Comparison of ENCODE assay signal across 8 cellular contexts in genomic region chr12:71780207-71780822, GRCh38. TPM values are rescaled to one million over a fixed set of nuclear protein-coding genes. Genes with fewer than 3 reads are reported as not detected.
DNase-seq lines count a peak whose midpoint lies in the region; ATAC-seq and TF ChIP-seq lines count a peak whose summit lies in the region.

No MANE protein-coding gene starts in this region.

- no peaks in the 10 kb centered on the region for H3K27me3 ChIP-seq in effector memory CD4-positive, alpha-beta T cell (replicated peaks; ENCODE audit: control insufficient read depth, insufficient read depth, low read length, poor library complexity, severe bottlenecking)
- no peaks in the 10 kb centered on the region for H3K27me3 ChIP-seq in upper lobe of left lung

- no peak overlapping the region for H3K4me3 ChIP-seq in NB4 (ENCODE audit: low read depth, low read length)
- H3K4me3 ChIP-seq in effector memory CD4-positive, alpha-beta T cell (ENCODE audit: insufficient read depth, low read depth, low read length, poor library complexity, severe bottlenecking), result no peak overlapping the region
- no peak overlapping the region for H3K4me3 ChIP-seq in mucosa of descending colon
- H3K4me3 ChIP-seq in upper lobe of left lung, result no peak overlapping the region

- H3K9me3 ChIP-seq in effector memory CD4-positive, alpha-beta T cell (ENCODE audit: control insufficient read depth, low read length), result no peaks in the 10 kb centered on the region
- H3K9me3 ChIP-seq in mucosa of descending colon (no peaks in the 10 kb centered on the region), upper lobe of left lung (no peaks in the 10 kb centered on the region)

- WGBS in upper lobe of left lung, 2 donors, result 11 to 25% methylated on average over 3 of the region's 3 CpGs

- no peak overlapping the region for H3K27ac ChIP-seq in effector memory CD4-positive, alpha-beta T cell (ENCODE audit: insufficient read depth, low read length, poor library complexity, severe bottlenecking)
- H3K27ac ChIP-seq in upper lobe of left lung, result peak overlapping the region in 2 of 4 donors; percentile 28 to 33

- H3K4me1 ChIP-seq in effector memory CD4-positive, alpha-beta T cell (ENCODE audit: control insufficient read depth, insufficient read depth, low read length, poor library complexity, severe bottlenecking), result no peaks in the 10 kb centered on the region
- H3K4me1 ChIP-seq in mucosa of descending colon (ENCODE audit: low read depth) (no peaks in the 10 kb centered on the region), upper lobe of left lung (peaks cover 0 to 8% (median 2%) of the 10 kb centered on the region in 4 donors)

- TF ChIP-seq EP300 in upper lobe of left lung (IDR thresholded peaks at IDR 0.05), result no peak

- TF ChIP-seq CTCF in NB4 (IDR thresholded peaks at IDR 0.05; ENCODE audit: low read depth, low read length) (peak; percentile 71), mucosa of descending colon (IDR thresholded peaks at IDR 0.05) (peak; percentile 51), upper lobe of left lung (IDR thresholded peaks at IDR 0.05) (peak in 5 of 6 experiments; percentile 42 to 72 (median 68))

- H3K36me3 ChIP-seq in effector memory CD4-positive, alpha-beta T cell (ENCODE audit: control insufficient read depth, insufficient read depth, low read length), result peaks cover 22% of the 10 kb centered on the region
- H3K36me3 ChIP-seq in mucosa of descending colon (ENCODE audit: low read depth) (no peaks in the 10 kb centered on the region), upper lobe of left lung (peaks cover 0 to 41% (median 4%) of the 10 kb centered on the region in 4 donors)

- DNase-seq in EH (ENCODE audit: low read depth), result peak; percentile 54
- DNase-seq in NB4 (ENCODE audit: low read depth), result peak; percentile 63
- DNase-seq in activated CD4-positive, alpha-beta T cell treated with anti-CD3 and anti-CD28 coated beads for 1 hour, result peak; percentile 16
- peak in 2 of 3 donors; percentile 6 to 10 for DNase-seq in effector memory CD4-positive, alpha-beta T cell
- DNase-seq in mucosa of descending colon, result peak in 2 of 3 donors; percentile 32 to 73
- no peak for DNase-seq in upper lobe of left lung
- no peak for DNase-seq in GM19238 (ENCODE audit: insufficient read length, low spot score)

- intact Hi-C loops in mucosa of descending colon (cut with DNase I, micrococcal nuclease), result loop anchor here in 1 of 2 donors (10.0 kb wide), 1 partner anchor 64 kb away; no protein-coding TSS in a partner anchor

- ATAC-seq in GM21447 (IDR thresholded peaks at IDR 0.05; ENCODE audit: unreplicated experiment) (peak; percentile 65), mucosa of descending colon (peak; percentile 68), upper lobe of left lung (ENCODE audit: low FRiP score in 2 of 2) (peak in 1 of 2 donors; percentile 57)

- TF ChIP-seq POLR2A in NB4 (IDR thresholded peaks at IDR 0.05; ENCODE audit: extremely low read depth, insufficient read length) (no peak), upper lobe of left lung (IDR thresholded peaks at IDR 0.05) (no peak)

RNA-seq across cellular contexts. Expression of gene RAB21, which starts 25.7 kb away (rescaled TPM):
- 10 to 100 TPM; 61.6 to 97.3 (median 63.6) TPM for total RNA-seq in mucosa of descending colon
- 10 to 100 TPM in 5 of 6 donors, 1 to 10 TPM in 1; 9.4 to 78.7 (median 46.1) TPM for total RNA-seq in upper lobe of left lung

RNA-seq across cellular contexts. Expression of gene TBC1D15, which starts 59.2 kb away (rescaled TPM):
- total RNA-seq in mucosa of descending colon (10 to 100 TPM; 29.8 to 47.7 (median 30.0) TPM), upper lobe of left lung (10 to 100 TPM; 25.1 to 71.6 (median 44.3) TPM)

Comparison
In these comparisons a context has a peak if more than half of its experiments do, and no peak if none do; other contexts are left out.
1. DNase-seq: peak in EH (single experiment), NB4 (single experiment), activated CD4-positive, alpha-beta T cell treated with anti-CD3 and anti-CD28 coated beads for 1 hour (single experiment), effector memory CD4-positive, alpha-beta T cell (2 of 3) and mucosa of descending colon (2 of 3); none in upper lobe of left lung (0 of 2) and GM19238 (single experiment).
2. Peak in every context shown above with its lines, with median percentiles within 50 percentile points of each other: CTCF ChIP-seq.